8 cellular contexts compared by ENCODE assay signal in the genomic region with DNA sequence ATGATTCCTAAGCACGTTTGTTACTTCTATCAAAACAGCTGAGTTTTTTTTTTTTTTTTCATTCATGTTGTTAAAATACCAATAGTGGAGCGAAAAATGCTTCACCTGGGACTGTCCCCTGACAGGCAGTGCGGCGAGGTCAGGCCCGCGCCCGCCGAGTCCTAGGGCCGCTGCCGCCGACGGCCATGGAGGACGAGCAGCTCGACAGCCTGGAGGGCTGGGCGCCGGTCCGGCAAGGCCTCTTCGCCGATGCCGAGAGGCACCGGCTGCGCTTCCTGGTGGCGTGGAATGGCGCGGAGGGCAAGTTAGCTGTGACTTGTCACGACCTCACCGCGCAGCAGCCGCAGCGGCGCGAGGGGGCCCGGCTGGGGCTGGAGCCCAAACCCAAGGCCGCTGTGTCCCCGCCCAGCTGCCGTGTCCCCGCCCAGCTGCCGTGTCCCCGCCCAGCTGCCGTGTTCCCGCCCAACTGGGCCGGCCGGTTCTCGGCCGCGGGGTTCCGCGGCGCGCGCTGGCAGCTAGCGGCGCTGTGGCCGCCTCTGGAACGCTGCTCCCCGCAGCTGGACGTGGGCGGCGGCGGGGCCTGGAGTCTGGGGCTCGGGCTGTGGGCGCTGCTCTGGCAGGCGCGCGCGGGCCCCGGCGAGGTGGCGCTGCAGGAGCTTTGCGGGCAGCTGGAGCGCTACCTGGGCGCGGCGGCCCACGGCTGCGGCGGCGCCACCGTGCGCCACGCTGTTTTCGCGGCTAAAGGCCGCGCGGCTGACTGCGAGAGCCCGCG. TPM values are rescaled to one million over a fixed set of nuclear protein-coding genes. Genes with fewer than 3 reads are reported as not detected.
DNase-seq lines count a peak whose midpoint lies in the region; ATAC-seq and TF ChIP-seq lines count a peak whose summit lies in the region.
"Not testable (repeated sequence)": the region's sequence is repeated elsewhere in the genome, so short reads cannot be mapped to it uniquely, and the experiment has no call there.

No MANE protein-coding gene starts in this region.

- WGBS in right cardiac atrium = under 1% methylated on average over 34 of the region's 89 CpGs
- WGBS in suprapubic skin = 1% methylated on average over 16 of the region's 89 CpGs

- H3K4me3 Mint-ChIP-seq in activated naive CD8-positive, alpha-beta T cell treated with anti-CD3 and anti-CD28 coated beads for 36 hours = not testable (repeated sequence)

- H3K9me3 ChIP-seq in right cardiac atrium (ENCODE audit: control insufficient read depth, low read length); suprapubic skin: not testable (repeated sequence)

- intact Hi-C loops in right cardiac atrium (cut with DNase I) = not testable (repeated sequence)

- not testable (repeated sequence) for H3K36me3 ChIP-seq in suprapubic skin

- not testable (repeated sequence) for H3K4me1 Mint-ChIP-seq in activated naive CD8-positive, alpha-beta T cell treated with anti-CD3 and anti-CD28 coated beads for 36 hours

- H3K9me3 Mint-ChIP-seq in activated naive CD8-positive, alpha-beta T cell treated with anti-CD3 and anti-CD28 coated beads for 36 hours = not testable (repeated sequence)

- not testable (repeated sequence) for TF ChIP-seq CTCF in suprapubic skin (IDR thresholded peaks at IDR 0.05)

- TF ChIP-seq EP300 in suprapubic skin (IDR thresholded peaks at IDR 0.05) = not testable (repeated sequence)

- H3K27me3 Mint-ChIP-seq in activated naive CD8-positive, alpha-beta T cell treated with anti-CD3 and anti-CD28 coated beads for 36 hours = not testable (repeated sequence)

- not testable (repeated sequence) for H3K4me1 ChIP-seq in right cardiac atrium (ENCODE audit: control insufficient read depth, insufficient read depth, low read length); suprapubic skin

- H3K27ac Mint-ChIP-seq in activated naive CD8-positive, alpha-beta T cell treated with anti-CD3 and anti-CD28 coated beads for 36 hours = not testable (repeated sequence)

- not testable (repeated sequence) for H3K27me3 ChIP-seq in right cardiac atrium (ENCODE audit: control insufficient read depth, insufficient read depth); suprapubic skin

- DNase-seq in activated CD4-positive, CD25-positive, alpha-beta regulatory T cell treated with anti-CD3 and anti-CD28 coated beads, Interleukin-2, amount 50 U/mL, for 72 hours = peak; percentile 70
- DNase-seq in activated naive CD8-positive, alpha-beta T cell treated with anti-CD3 and anti-CD28 coated beads for 36 hours = peak; percentile 62
- DNase-seq in right cardiac atrium (peak; percentile 59 to 85 (median 84)), suprapubic skin (ENCODE audit: low spot score in 2 of 2) (peak; percentile 33 to 48)
- DNase-seq in skeletal muscle cell (ENCODE audit: low read depth) = not testable (repeated sequence)

- H3K36me3 Mint-ChIP-seq in activated naive CD8-positive, alpha-beta T cell treated with anti-CD3 and anti-CD28 coated beads for 36 hours = not testable (repeated sequence)

- H3K27ac ChIP-seq in right cardiac atrium (ENCODE audit: low read length) = not testable (repeated sequence)
- peak overlapping the region; percentile 67 for H3K27ac ChIP-seq in suprapubic skin

- not testable (repeated sequence) for TF ChIP-seq POLR2A in suprapubic skin (IDR thresholded peaks at IDR 0.05)

- H3K4me3 ChIP-seq in right cardiac atrium (ENCODE audit: low read length) = not testable (repeated sequence)
- H3K4me3 ChIP-seq in skeletal muscle cell (ENCODE audit: low read depth, low read length) (peak overlapping the region; percentile 32), suprapubic skin (peak overlapping the region; percentile 50)

- ATAC-seq in GM18498 (IDR thresholded peaks at IDR 0.05; ENCODE audit: unreplicated experiment) = peak; percentile 98
- peak; percentile 81 for ATAC-seq in GM21723 (IDR thresholded peaks at IDR 0.05; ENCODE audit: unreplicated experiment)
- ATAC-seq in HG03280 (IDR thresholded peaks at IDR 0.05; ENCODE audit: unreplicated experiment) = peak; percentile 98
- ATAC-seq in right cardiac atrium = peak; percentile 100

RNA-seq across cellular contexts. Expression of gene GOLGA8R, which starts 56.7 kb away (rescaled TPM):
- total RNA-seq in activated naive CD8-positive, alpha-beta T cell treated with anti-CD3 and anti-CD28 coated beads for 36 hours = 1 to 10 TPM; 1.4 to 1.8 TPM
- total RNA-seq in right cardiac atrium (1 to 10 TPM; 2.8 to 6.0 (median 3.5) TPM), suprapubic skin (10 to 100 TPM in 1 of 4 donors, 1 to 10 TPM in 2, not detected in 1; 1.9 to 11.9 (median 3.0) TPM)
- 2.3 TPM for polyA plus RNA-seq in right cardiac atrium
